ENCODE assay signal across 18 cellular contexts in the genomic region with DNA sequence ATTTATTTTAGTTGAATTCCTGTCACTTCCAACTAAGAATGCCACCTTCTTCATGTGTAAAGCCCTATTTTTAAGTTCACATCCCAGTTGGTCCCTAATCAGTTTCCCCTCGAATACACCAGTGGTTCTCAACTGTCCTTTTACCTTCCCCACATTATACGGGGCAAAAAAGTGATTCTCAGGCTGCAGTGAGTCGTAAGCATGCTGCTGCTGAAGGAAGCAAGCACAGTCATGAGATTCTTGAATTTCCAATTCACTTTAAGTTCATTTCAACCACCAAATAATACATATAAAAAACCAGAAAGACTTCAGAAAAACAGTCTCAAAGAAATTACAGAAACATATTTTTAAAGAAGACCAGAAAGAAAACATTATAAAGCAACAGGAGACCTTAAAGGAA. TPM values are rescaled to one million over a fixed set of nuclear protein-coding genes. Genes with fewer than 3 reads are reported as not detected.
DNase-seq lines count a peak whose midpoint lies in the region; ATAC-seq, FAIRE-seq and TF ChIP-seq lines count a peak whose summit lies in the region.
"Had no signal": no experiment of that assay in that cellular context is flagged by ENCODE, and none has a peak within 500 bp of the region (broad histone marks: within the 10 kb centered on the region; RNA-seq: fewer than 3 reads in every experiment).

No MANE protein-coding gene starts in this region.

- no peaks in the 10 kb centered on the region for H3K9me3 Mint-ChIP-seq in activated T-cell treated with anti-CD3 and anti-CD28 coated beads, Interleukin-2, amount 50 U/mL, for 72 hours
- H3K9me3 Mint-ChIP-seq in activated T-cell treated with anti-CD3 and anti-CD28 coated beads, Interleukin-2, amount 50 U/mL, for 24 hours = no peaks in the 10 kb centered on the region
- H3K9me3 Mint-ChIP-seq in brain = peaks cover 0 to 2% (median 0%) of the 10 kb centered on the region in 5 experiments
- no peaks in the 10 kb centered on the region for H3K9me3 Mint-ChIP-seq in type B pancreatic cell
- H3K9me3 Mint-ChIP-seq: natural killer cell treated with Interleukin-12 subunit alpha and Interleukin-12 subunit beta and Interleukin-15 and Interleukin-18, amount 100 ng/mL, for 72 hours; stimulated activated naive CD8-positive, alpha-beta T cell treated with anti-CD3 and anti-CD28 coated beads, Interleukin-15, amount 100 ng/mL, for 72 hours; T-helper 2 cell treated with Interferon-gamma antibody and Interleukin-4, amounts not matched to agents 5 μg/mL and 100 μg/mL, for 36 hours had no signal

- peak overlapping the region; percentile 80 for H3K27ac ChIP-seq in keratinocyte (ENCODE audit: control insufficient read depth, insufficient read depth, low read length)

- peak overlapping the region; percentile 77 for H3K27ac Mint-ChIP-seq in activated T-cell treated with anti-CD3 and anti-CD28 coated beads, Interleukin-2, amount 50 U/mL, for 72 hours
- H3K27ac Mint-ChIP-seq in activated T-cell treated with anti-CD3 and anti-CD28 coated beads, Interleukin-2, amount 50 U/mL, for 24 hours = no peak overlapping the region
- H3K27ac Mint-ChIP-seq in brain (peak overlapping the region; percentile 28 to 88 (median 63)), type B pancreatic cell (peak overlapping the region; percentile 79)
- H3K27ac Mint-ChIP-seq: natural killer cell treated with Interleukin-12 subunit alpha and Interleukin-12 subunit beta and Interleukin-15 and Interleukin-18, amount 100 ng/mL, for 72 hours; T-helper 2 cell treated with Interferon-gamma antibody and Interleukin-4, amounts not matched to agents 5 μg/mL and 100 μg/mL, for 36 hours had no signal

- H3K9ac ChIP-seq in keratinocyte (ENCODE audit: control insufficient read depth, extremely low read depth, insufficient read depth, low read length) = peak overlapping the region; percentile 57

- no peak for TF ChIP-seq CTCF in brain (conservative IDR thresholded peaks at IDR 0.05)
- no peak for TF ChIP-seq CTCF in keratinocyte (optimal IDR thresholded peaks at IDR 0.05 in 1 of 3, IDR thresholded peaks at IDR 0.05 in 1 of 3, conservative IDR thresholded peaks at IDR 0.05 in 1 of 3; ENCODE audit: extremely low read depth in 1 of 3, insufficient read depth in 2 of 3, low read length in 3 of 3)
- no peak for TF ChIP-seq CTCF in type B pancreatic cell (conservative IDR thresholded peaks at IDR 0.05)

- FAIRE-seq in keratinocyte (lab: Jason Lieb, UNC) = no peak
- FAIRE-seq: GM18507 had no signal

- H3K4me1 Mint-ChIP-seq in activated T-cell treated with anti-CD3 and anti-CD28 coated beads, Interleukin-2, amount 50 U/mL, for 72 hours (ENCODE audit: low read depth) = peaks cover 41% of the 10 kb centered on the region
- H3K4me1 Mint-ChIP-seq in activated T-cell treated with anti-CD3 and anti-CD28 coated beads, Interleukin-2, amount 50 U/mL, for 24 hours (ENCODE audit: low read depth) = peaks cover 61% of the 10 kb centered on the region
- H3K4me1 Mint-ChIP-seq in brain (peaks cover 50% of the 10 kb centered on the region), type B pancreatic cell (ENCODE audit: unreplicated experiment) (peaks cover 37% of the 10 kb centered on the region)

- no peak for DNase-seq in activated T-cell treated with anti-CD3 and anti-CD28 coated beads, Interleukin-2, amount 50 U/mL, for 72 hours
- DNase-seq in activated T-cell treated with anti-CD3 and anti-CD28 coated beads, Interleukin-2, amount 50 U/mL, for 24 hours = no peak
- DNase-seq in keratinocyte (ENCODE audit: low read depth, low spot score) = no peak
- DNase-seq in type B pancreatic cell (ENCODE audit: extremely low spot score, unreplicated experiment) = no peak
- DNase-seq in kidney glomerular epithelial cell (lab: John Stamatoyannopoulos, UW) = no peak
- no peak for DNase-seq in SHP77 treated with DMSO at 0.1 percent for 48 hours (lab: John Stamatoyannopoulos, UW)
- DNase-seq: GF-D8; heart left ventricle; left ventricle myocardium superior; NCI-H187 treated with DMSO at 0.1 percent for 48 hours; NCI-H82; stimulated activated naive CD8-positive, alpha-beta T cell treated with anti-CD3 and anti-CD28 coated beads, Interleukin-15, amount 100 ng/mL, for 72 hours had no signal

- H3K4me2 ChIP-seq in keratinocyte (ENCODE audit: control insufficient read depth, extremely low read depth, insufficient read depth, low read depth, low read length) = peak overlapping the region; percentile 82

- peaks cover 4% of the 10 kb centered on the region for H3K9me1 ChIP-seq in keratinocyte (ENCODE audit: control insufficient read depth, extremely low read depth, insufficient read depth, low read length)

- H3K4me3 ChIP-seq in keratinocyte (ENCODE audit: control insufficient read depth in 2 of 3, extremely low read depth in 1 of 3, insufficient read depth in 2 of 3, low read depth in 1 of 3, low read length in 3 of 3) = peak overlapping the region in 2 of 3 experiments; percentile 41 to 47
- H3K4me3 ChIP-seq: heart left ventricle had no signal

- no peak overlapping the region for H2AFZ ChIP-seq in keratinocyte (ENCODE audit: control insufficient read depth, low read length)

- H3K79me2 ChIP-seq in keratinocyte (ENCODE audit: control insufficient read depth, insufficient read depth, low read length) = peaks cover 93% of the 10 kb centered on the region

- H3K36me3 Mint-ChIP-seq in activated T-cell treated with anti-CD3 and anti-CD28 coated beads, Interleukin-2, amount 50 U/mL, for 72 hours (ENCODE audit: insufficient read depth in 2 of 2) = peaks cover 0 to 1% of the 10 kb centered on the region in 2 donors
- H3K36me3 Mint-ChIP-seq in activated T-cell treated with anti-CD3 and anti-CD28 coated beads, Interleukin-2, amount 50 U/mL, for 24 hours (ENCODE audit: low read depth) = peaks cover 18% of the 10 kb centered on the region
- peaks cover 9% of the 10 kb centered on the region for H3K36me3 Mint-ChIP-seq in brain
- peaks cover 10% of the 10 kb centered on the region for H3K36me3 Mint-ChIP-seq in type B pancreatic cell
- H3K36me3 Mint-ChIP-seq: natural killer cell treated with Interleukin-12 subunit alpha and Interleukin-12 subunit beta and Interleukin-15 and Interleukin-18, amount 100 ng/mL, for 72 hours had no signal

- H3K27me3 Mint-ChIP-seq in activated T-cell treated with anti-CD3 and anti-CD28 coated beads, Interleukin-2, amount 50 U/mL, for 72 hours (ENCODE audit: low read depth) = no peaks in the 10 kb centered on the region
- no peaks in the 10 kb centered on the region for H3K27me3 Mint-ChIP-seq in activated T-cell treated with anti-CD3 and anti-CD28 coated beads, Interleukin-2, amount 50 U/mL, for 24 hours
- no peaks in the 10 kb centered on the region for H3K27me3 Mint-ChIP-seq in brain
- H3K27me3 Mint-ChIP-seq in type B pancreatic cell = no peaks in the 10 kb centered on the region
- H3K27me3 Mint-ChIP-seq: natural killer cell treated with Interleukin-12 subunit alpha and Interleukin-12 subunit beta and Interleukin-15 and Interleukin-18, amount 100 ng/mL, for 72 hours; stimulated activated naive CD8-positive, alpha-beta T cell treated with anti-CD3 and anti-CD28 coated beads, Interleukin-15, amount 100 ng/mL, for 72 hours had no signal

- peaks cover 48% of the 10 kb centered on the region for H3K4me1 ChIP-seq in keratinocyte (ENCODE audit: control insufficient read depth, extremely low read depth, insufficient read depth, low read length)

- no peaks in the 10 kb centered on the region for H3K27me3 ChIP-seq in keratinocyte (ENCODE audit: control insufficient read depth, extremely low read depth, insufficient read depth, low read length)
- H3K27me3 ChIP-seq: heart left ventricle had no signal

- peaks cover 0 to 2% of the 10 kb centered on the region in 2 experiments for H3K36me3 ChIP-seq in keratinocyte (ENCODE audit: control insufficient read depth in 2 of 2, extremely low read depth in 1 of 2, insufficient read depth in 2 of 2, low read length in 2 of 2)
- H3K36me3 ChIP-seq: heart left ventricle had no signal

- dilution Hi-C loops in keratinocyte (cut with MboI; ENCODE audit: extremely low pct_ligation_motif_present, low sequenced_read_pairs) = loop anchor here (25.0 kb wide), 1 partner anchor 94 kb away; no protein-coding TSS in a partner anchor

- H3K9me3 ChIP-seq in keratinocyte (ENCODE audit: control insufficient read depth, low read depth, low read length) = no peaks in the 10 kb centered on the region
- H3K9me3 ChIP-seq: heart left ventricle had no signal

- H4K20me1 ChIP-seq in keratinocyte (ENCODE audit: control insufficient read depth, extremely low read depth, insufficient read depth, low read length) = peaks cover 13% of the 10 kb centered on the region

- H3K4me3 Mint-ChIP-seq in activated T-cell treated with anti-CD3 and anti-CD28 coated beads, Interleukin-2, amount 50 U/mL, for 72 hours = no peak overlapping the region
- H3K4me3 Mint-ChIP-seq in activated T-cell treated with anti-CD3 and anti-CD28 coated beads, Interleukin-2, amount 50 U/mL, for 24 hours = no peak overlapping the region
- H3K4me3 Mint-ChIP-seq in brain = peak overlapping the region in 2 of 5 experiments; percentile 5 to 54
- no peak overlapping the region for H3K4me3 Mint-ChIP-seq in type B pancreatic cell
- H3K4me3 Mint-ChIP-seq: natural killer cell treated with Interleukin-12 subunit alpha and Interleukin-12 subunit beta and Interleukin-15 and Interleukin-18, amount 100 ng/mL, for 72 hours; stimulated activated naive CD8-positive, alpha-beta T cell treated with anti-CD3 and anti-CD28 coated beads, Interleukin-15, amount 100 ng/mL, for 72 hours; T-helper 2 cell treated with Interferon-gamma antibody and Interleukin-4, amounts not matched to agents 5 μg/mL and 100 μg/mL, for 36 hours had no signal

- no peak for ATAC-seq in activated T-cell treated with anti-CD3 and anti-CD28 coated beads, Interleukin-2, amount 50 U/mL, for 72 hours (replicated peaks in 1 of 2)
- ATAC-seq in HG03095 (IDR thresholded peaks at IDR 0.05; ENCODE audit: unreplicated experiment) = no peak
- ATAC-seq: heart left ventricle; left ventricle myocardium superior; natural killer cell treated with Interleukin-12 subunit alpha and Interleukin-12 subunit beta and Interleukin-15 and Interleukin-18, amount 100 ng/mL, for 72 hours; sciatic nerve; stimulated activated naive CD8-positive, alpha-beta T cell treated with anti-CD3 and anti-CD28 coated beads, Interleukin-15, amount 100 ng/mL, for 72 hours had no signal

RNA-seq across cellular contexts. Expression of a gene that starts 47.9 kb away (rescaled TPM):
- 10 to 100 TPM; 64.2 to 64.3 TPM for total RNA-seq in activated T-cell treated with anti-CD3 and anti-CD28 coated beads, Interleukin-2, amount 50 U/mL, for 72 hours
- polyA plus RNA-seq in brain (ENCODE audit: insufficient read depth, low read depth, low replicate concordance) (45.3 TPM), keratinocyte (52.1 to 86.2 TPM (median 60.1 TPM) in 3 replicates)
- polyA plus RNA-seq in keratinocyte (2011; ENCODE audit: low read depth) = 36.2 TPM
- polyA plus RNA-seq in keratinocyte (2011; cell fraction: cytosol; rRNA removed) = 53.0 and 109 TPM in 2 replicates
- 56.5 and 67.3 TPM in 2 replicates for polyA plus RNA-seq in keratinocyte (2011; cell fraction: nucleus; rRNA removed)
- 63.6 and 74.0 TPM in 2 replicates for polyA plus RNA-seq in keratinocyte (2012; ENCODE audit: low replicate concordance)
- polyA minus RNA-seq in keratinocyte = 19.1 to 49.6 TPM (median 30.4 TPM) in 3 replicates
- 77.9 TPM for polyA minus RNA-seq in keratinocyte (2011; cell fraction: cytosol; rRNA and poly(A)+ RNA removed)
- 51.2 and 60.7 TPM in 2 replicates for polyA minus RNA-seq in keratinocyte (2011; cell fraction: nucleus; rRNA and poly(A)+ RNA removed)
- total RNA-seq in type B pancreatic cell (ENCODE audit: low replicate concordance) = 77.7 and 102 TPM in 2 replicates

RNA-seq across cellular contexts. Expression of a gene that starts 54.8 kb away (rescaled TPM):
- total RNA-seq in activated T-cell treated with anti-CD3 and anti-CD28 coated beads, Interleukin-2, amount 50 U/mL, for 72 hours = 10 to 100 TPM; 36.4 to 37.9 TPM
- polyA plus RNA-seq in brain (ENCODE audit: insufficient read depth, low read depth, low replicate concordance) (26.5 TPM), keratinocyte (17.4 to 34.6 TPM (median 27.0 TPM) in 3 replicates)
- 8.9 TPM for polyA plus RNA-seq in keratinocyte (2011; ENCODE audit: low read depth)
- 20.6 and 23.3 TPM in 2 replicates for polyA plus RNA-seq in keratinocyte (2011; cell fraction: cytosol; rRNA removed)
- polyA plus RNA-seq in keratinocyte (2011; cell fraction: nucleus; rRNA removed) = 74.6 and 76.5 TPM in 2 replicates
- polyA plus RNA-seq in keratinocyte (2012; ENCODE audit: low replicate concordance) = 13.9 and 25.2 TPM in 2 replicates
- polyA minus RNA-seq in keratinocyte = 56.7 to 130 TPM (median 69.2 TPM) in 3 replicates
- 29.9 TPM for polyA minus RNA-seq in keratinocyte (2011; cell fraction: cytosol; rRNA and poly(A)+ RNA removed)
- polyA minus RNA-seq in keratinocyte (2011; cell fraction: nucleus; rRNA and poly(A)+ RNA removed) = 54.7 and 97.6 TPM in 2 replicates
- 64.3 and 72.6 TPM in 2 replicates for total RNA-seq in type B pancreatic cell (ENCODE audit: low replicate concordance)
